ENCODE assay signal across 13 cellular contexts in the genomic region with DNA sequence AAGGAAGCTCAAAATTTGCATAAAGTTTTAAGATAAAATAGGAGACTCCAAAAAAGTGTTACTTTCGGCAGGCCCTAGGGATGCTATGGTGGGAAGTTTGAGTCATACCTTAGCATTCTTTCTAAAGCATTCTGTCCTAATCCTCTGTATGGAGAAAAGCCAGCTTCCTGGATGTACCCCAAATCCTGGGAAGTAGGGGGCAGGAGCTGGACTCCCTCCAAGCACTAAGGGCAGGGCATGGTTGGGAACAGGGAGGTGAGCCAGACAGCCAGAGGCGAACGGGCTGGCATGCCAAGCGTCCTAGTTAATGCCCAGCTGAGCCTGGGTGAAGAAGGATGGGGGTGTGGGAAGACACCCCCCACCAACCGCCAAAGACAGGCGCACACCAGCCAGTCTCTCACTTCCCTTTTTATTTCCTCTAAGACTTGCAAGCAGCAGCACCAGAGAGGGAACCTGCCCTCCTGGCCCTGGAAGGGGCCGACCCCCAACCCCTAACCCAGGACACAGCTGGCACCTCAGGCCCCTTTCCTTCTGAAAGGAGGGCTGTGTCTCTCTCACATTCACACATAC. TPM values are rescaled to one million over a fixed set of nuclear protein-coding genes. Genes with fewer than 3 reads are reported as not detected.
DNase-seq lines count a peak whose midpoint lies in the region; ATAC-seq, FAIRE-seq and TF ChIP-seq lines count a peak whose summit lies in the region.
"Had no signal": no experiment of that assay in that cellular context is flagged by ENCODE, and none has a peak within 500 bp of the region (broad histone marks: within the 10 kb centered on the region; RNA-seq: fewer than 3 reads in every experiment).

No MANE protein-coding gene starts in this region.

- peaks cover 17% of the 10 kb centered on the region for H3K27me3 ChIP-seq in lower lobe of right lung (ENCODE audit: low read depth)

- peaks cover 17% of the 10 kb centered on the region for H3K4me1 ChIP-seq in lower lobe of right lung
- H3K4me1 ChIP-seq: foreskin keratinocyte had no signal

- H3K9me3 ChIP-seq in lower lobe of right lung, result no peaks in the 10 kb centered on the region

- intact Hi-C loops in lower lobe of right lung (cut with DNase I), result no loop called here

- DNase-seq in GM12891 (ENCODE audit: insufficient read length, low spot score), result no peak
- DNase-seq in SKM-1 treated with dmso at 0.1 percent for 144 hours (lab: John Stamatoyannopoulos, UW; ENCODE audit: unreplicated experiment), result peak; percentile 88
- DNase-seq in dedifferentiated amniotic fluid mesenchymal stem cell (ENCODE audit: extremely low spot score), result no peak
- DNase-seq in lower lobe of right lung, result no peak
- DNase-seq in cerebellar cortex (ENCODE audit: low spot score), result no peak
- DNase-seq in globus pallidus (ENCODE audit: low spot score), result no peak
- DNase-seq: CD4-positive, CD25-positive, alpha-beta regulatory T cell; foreskin keratinocyte had no signal

- TF ChIP-seq POLR2A in GM12891 (IDR thresholded peaks at IDR 0.05; ENCODE audit: low read depth, low read length), result no peak

- ATAC-seq in GM21515 (IDR thresholded peaks at IDR 0.05; ENCODE audit: unreplicated experiment), result peak; percentile 61
- peak; percentile 72 for ATAC-seq in HG03378 (IDR thresholded peaks at IDR 0.05; ENCODE audit: unreplicated experiment)
- ATAC-seq in lower lobe of right lung, result no peak
- ATAC-seq: foreskin keratinocyte, Right ventricle myocardium inferior had no signal

- no peak overlapping the region for H3K4me3 ChIP-seq in lower lobe of right lung
- H3K4me3 ChIP-seq: cardiac muscle cell, smooth muscle cell had no signal

- TF ChIP-seq CTCF in lower lobe of right lung (IDR thresholded peaks at IDR 0.05), result no peak

- no peak overlapping the region for H3K27ac ChIP-seq in lower lobe of right lung
- H3K27ac ChIP-seq: cardiac muscle cell, foreskin keratinocyte had no signal

- peak; percentile 84 for FAIRE-seq in GM12891 (lab: Jason Lieb, UNC)

- H3K36me3 ChIP-seq in lower lobe of right lung, result peaks cover 37% of the 10 kb centered on the region
- H3K36me3 ChIP-seq: cardiac muscle cell had no signal

TF ChIP-seq in GM12891, 5 proteins besides CTCF, POLR2A, EP300 and RAD21:
- TF ChIP-seq SPI1 (IDR thresholded peaks at IDR 0.05; ENCODE audit: low read depth, low read length) (peak; percentile 98), TAF1 (IDR thresholded peaks at IDR 0.05; ENCODE audit: low read depth, low read length) (no peak)

RNA-seq across cellular contexts. Expression of a gene that starts 23.9 kb away (rescaled TPM):
- not detected for polyA plus RNA-seq in GM12891 (2012; ENCODE audit: low read depth, missing spikeins)
- 4.8 TPM for total RNA-seq in lower lobe of right lung
- total RNA-seq: CD4-positive, CD25-positive, alpha-beta regulatory T cell; smooth muscle cell had no signal

RNA-seq across cellular contexts. Expression of a gene that starts 31.3 kb away (rescaled TPM):
- 6.2 TPM for polyA plus RNA-seq in GM12891 (2012; ENCODE audit: low read depth, missing spikeins)
- 13.2 TPM for total RNA-seq in lower lobe of right lung

RNA-seq across cellular contexts. Expression of a gene that starts 46.3 kb away (rescaled TPM):
- polyA plus RNA-seq in GM12891 (2012; ENCODE audit: low read depth, missing spikeins), result 127 TPM
- total RNA-seq in lower lobe of right lung, result 35.3 TPM

RNA-seq across cellular contexts. Expression of a gene that starts 53.2 kb away (rescaled TPM):
- polyA plus RNA-seq in GM12891 (2012; ENCODE audit: low read depth, missing spikeins), result not detected
- not detected for total RNA-seq in lower lobe of right lung
- total RNA-seq: cardiac muscle cell; CD4-positive, CD25-positive, alpha-beta regulatory T cell; foreskin keratinocyte; Right ventricle myocardium inferior; smooth muscle cell had no signal
- polyA plus RNA-seq: foreskin keratinocyte, smooth muscle cell had no signal

RNA-seq across cellular contexts. Expression of a gene that starts 57.3 kb away (rescaled TPM):
- 74.8 TPM for polyA plus RNA-seq in GM12891 (2012; ENCODE audit: low read depth, missing spikeins)
- total RNA-seq in lower lobe of right lung, result 102 TPM

Comparison
In these comparisons a context has a peak if more than half of its experiments do, and no peak if none do; other contexts are left out.
1. ATAC-seq: peak in GM21515 (single experiment) and HG03378 (single experiment); none in lower lobe of right lung (0 of 2).